In the genomic region with DNA sequence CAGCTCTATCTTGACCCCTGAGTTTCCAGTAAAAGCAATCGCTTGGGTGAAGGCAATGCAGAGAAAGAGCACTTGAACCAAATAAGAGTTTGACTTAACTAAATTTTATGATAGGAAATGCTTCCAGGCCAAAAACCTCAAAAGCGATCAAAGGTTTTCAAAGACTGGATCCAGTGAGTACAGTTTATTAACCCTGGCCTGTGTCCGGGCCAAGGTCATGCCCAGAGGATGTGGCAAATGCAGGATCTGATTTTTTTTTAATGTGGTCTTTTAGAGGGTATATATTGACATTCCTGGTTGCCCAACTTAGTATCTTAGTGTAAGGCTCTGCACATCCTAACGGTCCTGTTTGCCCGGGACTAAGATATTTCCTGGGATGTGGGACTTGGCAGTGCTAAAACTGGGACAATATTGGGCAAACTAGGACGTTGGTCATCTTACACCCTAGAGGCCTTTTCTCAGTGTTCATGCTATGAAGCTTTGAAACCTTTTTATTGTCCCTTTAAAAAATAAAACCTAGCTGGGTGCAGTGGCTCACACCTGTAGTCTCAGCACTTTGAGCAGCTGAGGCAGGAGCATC, we compare ENCODE assay signal across 17 cellular contexts. TPM values are rescaled to one million over a fixed set of nuclear protein-coding genes. Genes with fewer than 3 reads are reported as not detected.
DNase-seq lines count a peak whose midpoint lies in the region; ATAC-seq, FAIRE-seq and TF ChIP-seq lines count a peak whose summit lies in the region.
"Had no signal": no experiment of that assay in that cellular context is flagged by ENCODE, and none has a peak within 500 bp of the region (broad histone marks: within the 10 kb centered on the region; RNA-seq: fewer than 3 reads in every experiment).

No MANE protein-coding gene starts in this region.

- TF ChIP-seq CTCF in endothelial cell of umbilical vein (IDR thresholded peaks at IDR 0.05; ENCODE audit: extremely low read depth in 1 of 2, insufficient read depth in 1 of 2, low read depth in 1 of 2, low read length in 2 of 2) (no peak), osteoblast (IDR thresholded peaks at IDR 0.05; ENCODE audit: extremely low read depth, low read depth, low read length) (no peak), glutamatergic neuron (IDR thresholded peaks at IDR 0.05; ENCODE audit: partially characterized antibody, unreplicated experiment) (no peak)

- no peak overlapping the region for H3K4me3 Mint-ChIP-seq in glutamatergic neuron (ENCODE audit: unreplicated experiment)

- H3K27ac ChIP-seq in endothelial cell of umbilical vein (ENCODE audit: insufficient read depth, low read depth, low read length) (no peak overlapping the region), osteoblast (ENCODE audit: low read depth, low read length) (no peak overlapping the region)
- H3K27ac ChIP-seq: GM23248 had no signal

- H3K4me3 ChIP-seq in endothelial cell of umbilical vein (replicated peaks in 1 of 3; ENCODE audit: insufficient read depth in 1 of 3, low read depth in 1 of 3, low read length in 3 of 3) (no peak overlapping the region), osteoblast (ENCODE audit: insufficient read depth, low read length) (no peak overlapping the region)
- H3K4me3 ChIP-seq: GM23248 had no signal

- no peaks in the 10 kb centered on the region for H3K27me3 Mint-ChIP-seq in glutamatergic neuron (ENCODE audit: unreplicated experiment)

- ATAC-seq in GM21723 (IDR thresholded peaks at IDR 0.05; ENCODE audit: unreplicated experiment): no peak

- H3K9ac ChIP-seq in endothelial cell of umbilical vein (replicated peaks; ENCODE audit: extremely low read depth, insufficient read depth, low read length): no peak overlapping the region
- H3K9ac ChIP-seq: GM23248 had no signal

- H3K27me3 ChIP-seq in endothelial cell of umbilical vein (ENCODE audit: control insufficient read depth in 2 of 2, insufficient read depth in 2 of 2, low read length in 2 of 2): no peaks in the 10 kb centered on the region
- no peaks in the 10 kb centered on the region for H3K27me3 ChIP-seq in osteoblast (ENCODE audit: insufficient read depth, low read length)

- H3K36me3 Mint-ChIP-seq in glutamatergic neuron (ENCODE audit: unreplicated experiment): no peaks in the 10 kb centered on the region
- H3K36me3 Mint-ChIP-seq: CD4-positive, alpha-beta memory T cell had no signal

- dilution Hi-C loops in endothelial cell of umbilical vein (cut with MboI; ENCODE audit: extremely low pct_ligation_motif_present, low sequenced_read_pairs): no loop called here

- no peak for FAIRE-seq in endothelial cell of umbilical vein (lab: Jason Lieb, UNC)
- FAIRE-seq: G401.6, GM12892, H1 had no signal

- BruUV-seq in endothelial cell of umbilical vein (replicated peaks; lab: Mats Ljungman, UMichigan): no TSS peak

- POLR2A ChIA-PET in endothelial cell of umbilical vein (lab: Charles Lee): no interaction called here

- H4K20me1 ChIP-seq in endothelial cell of umbilical vein (replicated peaks; ENCODE audit: control insufficient read depth, extremely low read depth, insufficient read depth, low read length): no peaks in the 10 kb centered on the region
- no peaks in the 10 kb centered on the region for H4K20me1 ChIP-seq in osteoblast (ENCODE audit: insufficient read depth, low read length)

- no peak overlapping the region for H3K27ac Mint-ChIP-seq in glutamatergic neuron (ENCODE audit: unreplicated experiment)

- CTCF ChIA-PET in endothelial cell of umbilical vein (lab: Charles Lee): interaction anchor here (1.4 kb wide), 1 partner anchor 42 kb away, joined by 3 read pairs; no protein-coding TSS in a partner anchor

- H3K4me1 ChIP-seq in endothelial cell of umbilical vein (ENCODE audit: control insufficient read depth, extremely low read depth, insufficient read depth, low read length) (peaks cover 2% of the 10 kb centered on the region), osteoblast (ENCODE audit: insufficient read depth, low read length) (peaks cover 7% of the 10 kb centered on the region)
- H3K4me1 ChIP-seq: Caco-2 had no signal

- H3K9me3 Mint-ChIP-seq in glutamatergic neuron (ENCODE audit: unreplicated experiment): no peaks in the 10 kb centered on the region
- H3K9me3 Mint-ChIP-seq: CD4-positive, alpha-beta memory T cell had no signal

- H2AFZ ChIP-seq in endothelial cell of umbilical vein (ENCODE audit: low read depth, low read length) (peak overlapping the region; percentile 51), osteoblast (ENCODE audit: low read length) (peak overlapping the region; percentile 64)
- H2AFZ ChIP-seq: GM23248 had no signal

- no peaks in the 10 kb centered on the region for H3K36me3 ChIP-seq in endothelial cell of umbilical vein (ENCODE audit: control insufficient read depth in 2 of 2, extremely low read depth in 1 of 2, insufficient read depth in 2 of 2, low read length in 2 of 2)
- H3K36me3 ChIP-seq in osteoblast (ENCODE audit: insufficient read depth, low read length): no peaks in the 10 kb centered on the region

- H3K79me2 ChIP-seq in endothelial cell of umbilical vein (ENCODE audit: control insufficient read depth, insufficient read depth, low read length) (no peaks in the 10 kb centered on the region), osteoblast (ENCODE audit: insufficient read depth, low read length) (no peaks in the 10 kb centered on the region)

- intact Hi-C loops in endothelial cell of umbilical vein (cut with micrococcal nuclease): no loop called here

- TF ChIP-seq POLR2A in endothelial cell of umbilical vein (IDR thresholded peaks at IDR 0.05; ENCODE audit: low read depth, low read length): no peak

- no peaks in the 10 kb centered on the region for H3K9me1 ChIP-seq in endothelial cell of umbilical vein (replicated peaks; ENCODE audit: control insufficient read depth, extremely low read depth, insufficient read depth, low read length)

- DNase-seq in SW480 (ENCODE audit: low spot score): peak; percentile 94
- no peak for DNase-seq in endothelial cell of umbilical vein (ENCODE audit: low read depth, low spot score)
- peak; percentile 79 for DNase-seq in osteoblast (ENCODE audit: insufficient read length, low spot score, missing footprints)
- DNase-seq in NCI-H146 treated with DMSO at 0.1 percent for 48 hours (lab: John Stamatoyannopoulos, UW; ENCODE audit: unreplicated experiment): no peak
- no peak for DNase-seq in glutamatergic neuron
- DNase-seq: C1 segment of cervical spinal cord; Caco-2; CD4-positive, alpha-beta memory T cell; DMS153; DND-41; GM23248; H7; HCEC 1CT had no signal

- no peaks in the 10 kb centered on the region for H3K9me3 ChIP-seq in endothelial cell of umbilical vein (replicated peaks; ENCODE audit: control insufficient read depth, insufficient read depth, low read length)
- H3K9me3 ChIP-seq in osteoblast (ENCODE audit: low read depth, low read length): no peaks in the 10 kb centered on the region
- H3K9me3 ChIP-seq: Caco-2 had no signal

- no peaks in the 10 kb centered on the region for H3K4me1 Mint-ChIP-seq in glutamatergic neuron (ENCODE audit: low read depth, unreplicated experiment)

- H3K4me2 ChIP-seq in endothelial cell of umbilical vein (ENCODE audit: insufficient read depth, low read length) (no peak overlapping the region), osteoblast (ENCODE audit: insufficient read depth, low read length) (no peak overlapping the region)

TF ChIP-seq in endothelial cell of umbilical vein, 7 proteins besides CTCF, POLR2A, EP300 and RAD21:
- TF ChIP-seq MYC (IDR thresholded peaks at IDR 0.05; ENCODE audit: low read depth, low read length) (no peak), GATA2 (IDR thresholded peaks at IDR 0.05; ENCODE audit: insufficient read depth, insufficient read length, low read depth, low read length) (no peak), FOS (IDR thresholded peaks at IDR 0.05; ENCODE audit: borderline replicate concordance, insufficient read depth, low read length) (no peak), POLR2AphosphoS5 (IDR thresholded peaks at IDR 0.05; ENCODE audit: insufficient read depth, low read depth, low read length) (no peak), JUN (IDR thresholded peaks at IDR 0.05; ENCODE audit: borderline replicate concordance, insufficient read depth, insufficient read length, low read depth) (no peak), EZH2 (IDR thresholded peaks at IDR 0.05; ENCODE audit: borderline replicate concordance, low read depth, low read length, severe bottlenecking) (no peak)
- TF ChIP-seq, protein P1, sequence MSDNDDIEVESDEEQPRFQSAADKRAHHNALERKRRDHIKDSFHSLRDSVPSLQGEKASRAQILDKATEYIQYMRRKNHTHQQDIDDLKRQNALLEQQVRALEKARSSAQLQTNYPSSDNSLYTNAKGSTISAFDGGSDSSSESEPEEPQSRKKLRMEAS (IDR thresholded peaks at IDR 0.05; ENCODE audit: insufficient read depth, insufficient read length): no peak

RNA-seq across cellular contexts. Expression of a gene that starts 40.1 kb away (rescaled TPM):
- total RNA-seq in endothelial cell of umbilical vein (313 and 338 TPM in 2 replicates), osteoblast (306 and 314 TPM in 2 replicates), glutamatergic neuron (ENCODE audit: unreplicated experiment) (124 TPM)
- 320 and 342 TPM in 2 replicates for polyA plus RNA-seq in endothelial cell of umbilical vein
- polyA plus RNA-seq in endothelial cell of umbilical vein (2011; cell fraction: cytosol; rRNA removed): 205 and 228 TPM in 2 replicates
- polyA plus RNA-seq in endothelial cell of umbilical vein (2011; cell fraction: nucleus; rRNA removed): 95.1 and 111 TPM in 2 replicates
- polyA plus RNA-seq in endothelial cell of umbilical vein (2012): 207 and 216 TPM in 2 replicates
- polyA minus RNA-seq in endothelial cell of umbilical vein: 775 and 787 TPM in 2 replicates
- polyA minus RNA-seq in endothelial cell of umbilical vein (2011; cell fraction: cytosol; rRNA and poly(A)+ RNA removed): 126 TPM
- polyA minus RNA-seq in endothelial cell of umbilical vein (2011; cell fraction: nucleus; rRNA and poly(A)+ RNA removed): 137 and 151 TPM in 2 replicates

Comparison
In these comparisons a context has a peak if more than half of its experiments do, and no peak if none do; other contexts are left out.
1. DNase-seq: peak in SW480 (single experiment) and osteoblast (single experiment); none in endothelial cell of umbilical vein (single experiment), NCI-H146 treated with DMSO at 0.1 percent for 48 hours (single experiment) and glutamatergic neuron (single experiment).